9 cellular contexts compared by ENCODE assay signal in the genomic region with DNA sequence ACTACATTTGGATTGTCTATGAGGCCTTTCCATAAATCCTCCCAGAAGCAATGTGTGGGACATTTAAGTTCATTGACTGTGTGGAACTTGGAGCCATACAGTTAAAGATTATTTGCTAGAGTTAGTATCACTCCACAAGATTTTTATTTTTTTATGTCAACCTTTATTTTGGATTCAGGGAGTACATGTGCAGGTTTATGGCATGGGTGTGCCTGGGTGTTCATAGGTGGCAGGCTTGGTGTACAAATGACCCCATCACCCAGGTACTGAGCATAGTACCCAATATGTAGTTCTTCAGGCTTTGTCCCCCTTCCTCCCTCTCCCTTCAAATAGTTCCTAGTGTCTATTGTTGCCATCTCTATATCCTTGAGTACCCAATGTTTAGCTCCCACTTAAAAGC.
"Had no signal": no experiment of that assay in that cellular context is flagged by ENCODE, and none has a peak within 500 bp of the region (broad histone marks: within the 10 kb centered on the region; RNA-seq: fewer than 3 reads in every experiment).

No MANE protein-coding gene starts in this region.

- ATAC-seq: GM23338, HCT116 had no signal

- H3K9me3 ChIP-seq: HAP-1 had no signal

- H3K36me3 ChIP-seq: HAP-1 had no signal

- H3K4me1 ChIP-seq: HAP-1 had no signal

- H3K4me3 ChIP-seq: GM23248, GM23338, HAP-1 had no signal

- DNase-seq: GM23248, GOT3, H7, H9, HCEC 1CT, HFFc6 had no signal
